Comparison of ENCODE assay signal across 9 cellular contexts in genomic region chr21:32727478-32727727, GRCh38. TPM values are rescaled to one million over a fixed set of nuclear protein-coding genes. Genes with fewer than 3 reads are reported as not detected.
DNase-seq lines count a peak whose midpoint lies in the region; ATAC-seq, FAIRE-seq and TF ChIP-seq lines count a peak whose summit lies in the region.
"Had no signal": no experiment of that assay in that cellular context is flagged by ENCODE, and none has a peak within 500 bp of the region (broad histone marks: within the 10 kb centered on the region; RNA-seq: fewer than 3 reads in every experiment).

No MANE protein-coding gene starts in this region.

- H3K4me2 ChIP-seq in smooth muscle cell: peak overlapping the region; percentile 98

- H3K27ac ChIP-seq in VCaP: peak overlapping the region; percentile 87
- H3K27ac ChIP-seq in smooth muscle cell (ENCODE audit: low read depth): peak overlapping the region; percentile 88

- TF ChIP-seq CTCF in VCaP (conservative IDR thresholded peaks at IDR 0.05): no peak
- no peak for TF ChIP-seq CTCF in glutamatergic neuron (IDR thresholded peaks at IDR 0.05; ENCODE audit: partially characterized antibody, unreplicated experiment)
- TF ChIP-seq CTCF in smooth muscle cell (IDR thresholded peaks at IDR 0.05; ENCODE audit: borderline replicate concordance, insufficient read depth, poor library complexity, severe bottlenecking): no peak

- H3K27me3 Mint-ChIP-seq in glutamatergic neuron (ENCODE audit: unreplicated experiment): peaks cover 5% of the 10 kb centered on the region

- peak overlapping the region; percentile 92 for H3K4me3 ChIP-seq in smooth muscle cell

- peak; percentile 15 for ATAC-seq in HG02763 (IDR thresholded peaks at IDR 0.05; ENCODE audit: unreplicated experiment)
- no peak for ATAC-seq in GM21786 (IDR thresholded peaks at IDR 0.05; ENCODE audit: unreplicated experiment)

- H3K4me1 Mint-ChIP-seq in glutamatergic neuron (ENCODE audit: low read depth, unreplicated experiment): peaks cover 10% of the 10 kb centered on the region

- peak; percentile 2 for DNase-seq in GM18507 (ENCODE audit: extremely low spot score, insufficient read length, low read depth)
- DNase-seq in glutamatergic neuron: no peak
- no peak for DNase-seq in smooth muscle cell (lab: John Stamatoyannopoulos, UW; ENCODE audit: unreplicated experiment)
- no peak for DNase-seq in LoVo (ENCODE audit: low spot score)
- no peak for DNase-seq in urothelium cell line (ENCODE audit: low spot score)

- peaks cover 13% of the 10 kb centered on the region for H3K9me3 Mint-ChIP-seq in glutamatergic neuron (ENCODE audit: unreplicated experiment)

- WGBS in smooth muscle cell (ENCODE audit: low lambda C conversion rate): under 1% methylated on average over 28 of the region's 29 CpGs

- no peaks in the 10 kb centered on the region for H3K27me3 ChIP-seq in smooth muscle cell (ENCODE audit: low read depth)

- H3K27ac Mint-ChIP-seq in glutamatergic neuron (ENCODE audit: unreplicated experiment): no peak overlapping the region

- H3K79me2 ChIP-seq in smooth muscle cell (ENCODE audit: low read depth): peaks cover 16% of the 10 kb centered on the region

- H3K9me3 ChIP-seq in smooth muscle cell (replicated peaks; ENCODE audit: low read depth): no peaks in the 10 kb centered on the region

- no peaks in the 10 kb centered on the region for H3K36me3 ChIP-seq in smooth muscle cell (ENCODE audit: low read depth)

- peak overlapping the region; percentile 99 for H2AFZ ChIP-seq in smooth muscle cell (ENCODE audit: low read depth)

- H3K4me3 Mint-ChIP-seq in glutamatergic neuron (ENCODE audit: unreplicated experiment): peak overlapping the region; percentile 92

- peaks cover 5% of the 10 kb centered on the region for H3F3A ChIP-seq in smooth muscle cell (ENCODE audit: low read depth)

- H3K36me3 Mint-ChIP-seq in glutamatergic neuron (ENCODE audit: unreplicated experiment): no peaks in the 10 kb centered on the region

- FAIRE-seq in GM18507 (lab: Jason Lieb, UNC) (no peak), urothelium cell line (lab: Jason Lieb, UNC) (no peak)
- FAIRE-seq: TTC549 had no signal

- peak overlapping the region; percentile 93 for H3K9ac ChIP-seq in smooth muscle cell (ENCODE audit: low read depth)

- peaks cover 14% of the 10 kb centered on the region for H3K4me1 ChIP-seq in smooth muscle cell (ENCODE audit: low read depth)

- H4K20me1 ChIP-seq in smooth muscle cell (ENCODE audit: low read depth): peaks cover 5% of the 10 kb centered on the region

RNA-seq across cellular contexts. Expression of gene SYNJ1, which starts 0.4 kb away (rescaled TPM):
- total RNA-seq in glutamatergic neuron (ENCODE audit: unreplicated experiment) (36.8 TPM), smooth muscle cell (7.9 and 8.5 TPM in 2 replicates)
- polyA plus RNA-seq in smooth muscle cell: 2.7 and 5.4 TPM in 2 replicates

RNA-seq across cellular contexts. Expression of gene PAXBP1, which starts 44.2 kb away (rescaled TPM):
- total RNA-seq in glutamatergic neuron (ENCODE audit: unreplicated experiment): 107 TPM
- total RNA-seq in smooth muscle cell: 43.2 and 53.8 TPM in 2 replicates
- 11.9 and 17.9 TPM in 2 replicates for polyA plus RNA-seq in smooth muscle cell
